ENCODE assay signal across 1 cellular context in the genomic region with DNA sequence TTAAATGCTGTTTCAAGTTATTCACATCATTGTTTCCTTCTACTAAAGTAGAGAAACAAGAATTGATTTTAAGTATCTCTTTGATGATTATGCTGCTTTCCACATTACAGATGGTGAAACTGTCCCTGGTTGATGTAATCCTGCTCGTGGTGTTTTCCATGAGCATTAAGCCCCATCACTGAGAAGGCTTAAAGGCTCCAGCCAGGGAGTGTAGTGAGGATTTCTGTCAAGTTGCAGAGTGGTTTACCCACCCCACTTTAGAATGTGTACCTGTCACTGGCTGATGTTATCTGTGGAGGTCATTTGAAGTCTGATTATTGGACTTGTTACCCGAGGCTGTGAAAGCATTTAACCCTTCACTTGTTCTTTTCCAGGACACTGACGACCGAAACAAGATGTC.
TF ChIP-seq lines count a peak whose summit lies in the region.

No MANE protein-coding gene starts in this region.

TF ChIP-seq in SK-N-SH, 30 proteins besides CTCF, POLR2A, EP300 and RAD21:
- TF ChIP-seq POLR2AphosphoS5 (IDR thresholded peaks at IDR 0.05; ENCODE audit: low read depth, low read length) (no peak), FOSL2 (IDR thresholded peaks at IDR 0.05; ENCODE audit: borderline replicate concordance, low read depth) (no peak), CHD2 (IDR thresholded peaks at IDR 0.05; ENCODE audit: low read length, partially characterized antibody) (no peak), MXI1 (IDR thresholded peaks at IDR 0.05; ENCODE audit: low read depth, low read length) (no peak), FOXM1 (IDR thresholded peaks at IDR 0.05; ENCODE audit: low read depth) (no peak), MEF2A (IDR thresholded peaks at IDR 0.05; ENCODE audit: borderline replicate concordance, low read depth) (no peak), JUND (IDR thresholded peaks at IDR 0.05) (no peak), SMC3 (IDR thresholded peaks at IDR 0.05; ENCODE audit: low read depth, low read length) (no peak), GABPA (IDR thresholded peaks at IDR 0.05; ENCODE audit: low read depth) (no peak), TEAD4 (IDR thresholded peaks at IDR 0.05; ENCODE audit: borderline replicate concordance, insufficient read depth) (no peak), EZH2phosphoT487 (IDR thresholded peaks at IDR 0.05; ENCODE audit: borderline replicate concordance, low read depth) (no peak)
